In genomic region chrX:119753001-119753400, GRCh38 we compare ENCODE assay signal across 14 cellular contexts. TPM values are rescaled to one million over a fixed set of nuclear protein-coding genes. Genes with fewer than 3 reads are reported as not detected.
DNase-seq lines count a peak whose midpoint lies in the region; ATAC-seq and TF ChIP-seq lines count a peak whose summit lies in the region.
"Had no signal": no experiment of that assay in that cellular context is flagged by ENCODE, and none has a peak within 500 bp of the region (broad histone marks: within the 10 kb centered on the region; RNA-seq: fewer than 3 reads in every experiment).

No MANE protein-coding gene starts in this region.

- H3K36me3 ChIP-seq in KMS-11 (ENCODE audit: insufficient read depth) = no peaks in the 10 kb centered on the region
- H3K36me3 ChIP-seq: thoracic aorta had no signal

- peaks cover 48% of the 10 kb centered on the region for H3K4me1 ChIP-seq in KMS-11 (ENCODE audit: low read depth, poor library complexity, severe bottlenecking)

- H2AFZ ChIP-seq in KMS-11 (ENCODE audit: low read depth) = no peak overlapping the region

- H3K4me3 ChIP-seq in KMS-11 (IDR thresholded peaks at IDR 0.05; ENCODE audit: insufficient read depth, low read depth, low read length) = no peak overlapping the region
- H3K4me3 ChIP-seq: thoracic aorta had no signal

- peak overlapping the region; percentile 100 for H3K27ac ChIP-seq in KMS-11
- H3K27ac ChIP-seq: thoracic aorta had no signal

- H3K4me2 ChIP-seq in KMS-11 = peak overlapping the region; percentile 39; the same call in 1 of the 2 replicates

- H3K9ac ChIP-seq in KMS-11 = peak overlapping the region; percentile 86; the same call in 1 of the 2 replicates

- H4K20me1 ChIP-seq in KMS-11 (ENCODE audit: insufficient read depth) = no peaks in the 10 kb centered on the region

- ATAC-seq in activated naive CD8-positive, alpha-beta T cell treated with anti-CD3 and anti-CD28 coated beads, Interleukin-2, amount 10 ng/mL, durations not matched to agents 7 days and 5 days (ENCODE audit: low read depth) = no peak
- no peak for ATAC-seq in stimulated activated effector memory CD8-positive, alpha-beta T cell treated with anti-CD3 and anti-CD28 coated beads, Interleukin-12 subunit alpha, Interleukin-12 subunit beta, amount 100 ng/mL, for 72 hours
- no peak for ATAC-seq in HG03565 (IDR thresholded peaks at IDR 0.05; ENCODE audit: unreplicated experiment)

- H3K9me3 Mint-ChIP-seq in activated naive CD4-positive, alpha-beta T cell treated with anti-CD3 and anti-CD28 coated beads, Interleukin-2, amount 10 ng/mL, durations not matched to agents 7 days and 5 days = no peaks in the 10 kb centered on the region
- H3K9me3 Mint-ChIP-seq in activated naive CD4-positive, alpha-beta T cell treated with anti-CD3 and anti-CD28 coated beads for 36 hours = no peaks in the 10 kb centered on the region
- no peaks in the 10 kb centered on the region for H3K9me3 Mint-ChIP-seq in activated naive CD8-positive, alpha-beta T cell treated with anti-CD3 and anti-CD28 coated beads, Interleukin-2, amount 10 ng/mL, durations not matched to agents 7 days and 5 days
- no peaks in the 10 kb centered on the region for H3K9me3 Mint-ChIP-seq in stimulated activated effector memory CD8-positive, alpha-beta T cell treated with anti-CD3 and anti-CD28 coated beads, Interleukin-12 subunit alpha, Interleukin-12 subunit beta, amount 100 ng/mL, for 72 hours
- H3K9me3 Mint-ChIP-seq in endothelial cell (ENCODE audit: unreplicated experiment) = no peaks in the 10 kb centered on the region
- H3K9me3 Mint-ChIP-seq: HFFc6 had no signal

- no peak for DNase-seq in activated naive CD4-positive, alpha-beta T cell treated with anti-CD3 and anti-CD28 coated beads, Interleukin-2, amount 10 ng/mL, durations not matched to agents 7 days and 5 days
- no peak for DNase-seq in activated naive CD4-positive, alpha-beta T cell treated with anti-CD3 and anti-CD28 coated beads for 36 hours
- DNase-seq in activated naive CD8-positive, alpha-beta T cell treated with anti-CD3 and anti-CD28 coated beads, Interleukin-2, amount 10 ng/mL, durations not matched to agents 7 days and 5 days = no peak
- DNase-seq in stimulated activated effector memory CD8-positive, alpha-beta T cell treated with anti-CD3 and anti-CD28 coated beads, Interleukin-12 subunit alpha, Interleukin-12 subunit beta, amount 100 ng/mL, for 72 hours (ENCODE audit: low spot score in 2 of 2) = no peak
- DNase-seq in endothelial cell (ENCODE audit: low spot score) (no peak), SKM-1 (lab: John Stamatoyannopoulos, UW; ENCODE audit: unreplicated experiment) (no peak)
- DNase-seq: activated CD8-positive, alpha-beta memory T cell treated with anti-CD3 and anti-CD28 coated beads for 24 hours; activated gamma-delta T cell had no signal

- POLR2A ChIA-PET in activated naive CD8-positive, alpha-beta T cell treated with anti-CD3 and anti-CD28 coated beads, Interleukin-2, amount 10 ng/mL, durations not matched to agents 7 days and 5 days (lab: Charles Lee) = interaction anchor here (1.2 to 6.0 kb wide), 3 partner anchors 38 to 71 kb away, joined by 3 to 59 read pairs (median 4); partner anchors contain the start of genes RPL39 and SEPTIN6

- no peak overlapping the region for H3K4me3 Mint-ChIP-seq in activated naive CD4-positive, alpha-beta T cell treated with anti-CD3 and anti-CD28 coated beads, Interleukin-2, amount 10 ng/mL, durations not matched to agents 7 days and 5 days
- no peak overlapping the region for H3K4me3 Mint-ChIP-seq in activated naive CD4-positive, alpha-beta T cell treated with anti-CD3 and anti-CD28 coated beads for 36 hours
- H3K4me3 Mint-ChIP-seq in activated naive CD8-positive, alpha-beta T cell treated with anti-CD3 and anti-CD28 coated beads, Interleukin-2, amount 10 ng/mL, durations not matched to agents 7 days and 5 days = no peak overlapping the region
- H3K4me3 Mint-ChIP-seq in stimulated activated effector memory CD8-positive, alpha-beta T cell treated with anti-CD3 and anti-CD28 coated beads, Interleukin-12 subunit alpha, Interleukin-12 subunit beta, amount 100 ng/mL, for 72 hours = no peak overlapping the region
- no peak overlapping the region for H3K4me3 Mint-ChIP-seq in endothelial cell (ENCODE audit: unreplicated experiment)
- H3K4me3 Mint-ChIP-seq: CD14-positive monocyte, HFFc6 had no signal

- H3K79me2 ChIP-seq in KMS-11 (ENCODE audit: insufficient read depth, low read depth) = no peaks in the 10 kb centered on the region

- no peak for TF ChIP-seq CTCF in KMS-11 (conservative IDR thresholded peaks at IDR 0.05; ENCODE audit: low read depth, low read length)
- TF ChIP-seq CTCF in endothelial cell (IDR thresholded peaks at IDR 0.05; ENCODE audit: unreplicated experiment) = no peak

- peaks cover 45% of the 10 kb centered on the region for H3K4me1 Mint-ChIP-seq in activated naive CD4-positive, alpha-beta T cell treated with anti-CD3 and anti-CD28 coated beads, Interleukin-2, amount 10 ng/mL, durations not matched to agents 7 days and 5 days
- peaks cover 41% of the 10 kb centered on the region for H3K4me1 Mint-ChIP-seq in activated naive CD4-positive, alpha-beta T cell treated with anti-CD3 and anti-CD28 coated beads for 36 hours (ENCODE audit: low read depth)
- H3K4me1 Mint-ChIP-seq in activated naive CD8-positive, alpha-beta T cell treated with anti-CD3 and anti-CD28 coated beads, Interleukin-2, amount 10 ng/mL, durations not matched to agents 7 days and 5 days = peaks cover 38% of the 10 kb centered on the region
- H3K4me1 Mint-ChIP-seq in stimulated activated effector memory CD8-positive, alpha-beta T cell treated with anti-CD3 and anti-CD28 coated beads, Interleukin-12 subunit alpha, Interleukin-12 subunit beta, amount 100 ng/mL, for 72 hours = peaks cover 40% of the 10 kb centered on the region
- H3K4me1 Mint-ChIP-seq in endothelial cell (ENCODE audit: unreplicated experiment) = peaks cover 6% of the 10 kb centered on the region

- intact Hi-C loops in activated naive CD4-positive, alpha-beta T cell treated with anti-CD3 and anti-CD28 coated beads for 36 hours (cut with micrococcal nuclease) = loop anchor here (1.0 kb wide), 3 partner anchors 55 to 237 kb away; partner anchors contain the start of gene NKRF

- H3K27me3 ChIP-seq in KMS-11 (ENCODE audit: insufficient read depth, low read depth) = no peaks in the 10 kb centered on the region

- H3K27ac Mint-ChIP-seq in activated naive CD4-positive, alpha-beta T cell treated with anti-CD3 and anti-CD28 coated beads, Interleukin-2, amount 10 ng/mL, durations not matched to agents 7 days and 5 days = peak overlapping the region; percentile 99
- H3K27ac Mint-ChIP-seq in activated naive CD4-positive, alpha-beta T cell treated with anti-CD3 and anti-CD28 coated beads for 36 hours = no peak overlapping the region
- peak overlapping the region; percentile 91 for H3K27ac Mint-ChIP-seq in activated naive CD8-positive, alpha-beta T cell treated with anti-CD3 and anti-CD28 coated beads, Interleukin-2, amount 10 ng/mL, durations not matched to agents 7 days and 5 days
- H3K27ac Mint-ChIP-seq in stimulated activated effector memory CD8-positive, alpha-beta T cell treated with anti-CD3 and anti-CD28 coated beads, Interleukin-12 subunit alpha, Interleukin-12 subunit beta, amount 100 ng/mL, for 72 hours = peak overlapping the region; percentile 72
- H3K27ac Mint-ChIP-seq in endothelial cell (ENCODE audit: unreplicated experiment) = no peak overlapping the region
- H3K27ac Mint-ChIP-seq: HFFc6 had no signal

- H3K27me3 Mint-ChIP-seq in activated naive CD4-positive, alpha-beta T cell treated with anti-CD3 and anti-CD28 coated beads, Interleukin-2, amount 10 ng/mL, durations not matched to agents 7 days and 5 days = no peaks in the 10 kb centered on the region
- no peaks in the 10 kb centered on the region for H3K27me3 Mint-ChIP-seq in activated naive CD4-positive, alpha-beta T cell treated with anti-CD3 and anti-CD28 coated beads for 36 hours (ENCODE audit: low read depth)
- no peaks in the 10 kb centered on the region for H3K27me3 Mint-ChIP-seq in activated naive CD8-positive, alpha-beta T cell treated with anti-CD3 and anti-CD28 coated beads, Interleukin-2, amount 10 ng/mL, durations not matched to agents 7 days and 5 days
- H3K27me3 Mint-ChIP-seq in endothelial cell (ENCODE audit: unreplicated experiment) = peaks cover 1% of the 10 kb centered on the region

- no peaks in the 10 kb centered on the region for H3K36me3 Mint-ChIP-seq in activated naive CD4-positive, alpha-beta T cell treated with anti-CD3 and anti-CD28 coated beads, Interleukin-2, amount 10 ng/mL, durations not matched to agents 7 days and 5 days
- no peaks in the 10 kb centered on the region for H3K36me3 Mint-ChIP-seq in activated naive CD4-positive, alpha-beta T cell treated with anti-CD3 and anti-CD28 coated beads for 36 hours (ENCODE audit: low read depth)
- peaks cover 1% of the 10 kb centered on the region for H3K36me3 Mint-ChIP-seq in activated naive CD8-positive, alpha-beta T cell treated with anti-CD3 and anti-CD28 coated beads, Interleukin-2, amount 10 ng/mL, durations not matched to agents 7 days and 5 days
- H3K36me3 Mint-ChIP-seq in stimulated activated effector memory CD8-positive, alpha-beta T cell treated with anti-CD3 and anti-CD28 coated beads, Interleukin-12 subunit alpha, Interleukin-12 subunit beta, amount 100 ng/mL, for 72 hours = peaks cover 12% of the 10 kb centered on the region
- no peaks in the 10 kb centered on the region for H3K36me3 Mint-ChIP-seq in endothelial cell (ENCODE audit: low read depth, unreplicated experiment)
- H3K36me3 Mint-ChIP-seq: CD14-positive monocyte had no signal

- CTCF ChIA-PET in activated naive CD4-positive, alpha-beta T cell treated with anti-CD3 and anti-CD28 coated beads, Interleukin-2, amount 10 ng/mL, durations not matched to agents 7 days and 5 days (lab: Charles Lee) = interaction anchor here (1.2 to 1.3 kb wide), 2 partner anchors 25 to 26 kb away, joined by 3 to 4 read pairs; no protein-coding TSS in a partner anchor
- CTCF ChIA-PET in activated naive CD4-positive, alpha-beta T cell treated with anti-CD3 and anti-CD28 coated beads for 36 hours (lab: Charles Lee) = interaction anchor here (1.1 to 1.5 kb wide), 5 partner anchors 22 to 271 kb away, joined by 3 to 5 read pairs (median 3); no protein-coding TSS in a partner anchor

RNA-seq across cellular contexts. Expression of gene SOWAHD, which starts 5.4 kb away (rescaled TPM):
- total RNA-seq in activated naive CD4-positive, alpha-beta T cell treated with anti-CD3 and anti-CD28 coated beads for 36 hours = under 1 TPM in 1 of 2 experiments, not detected in 1; 0.30 TPM
- 1 to 10 TPM; 1.7 to 2.1 TPM for total RNA-seq in activated naive CD8-positive, alpha-beta T cell treated with anti-CD3 and anti-CD28 coated beads, Interleukin-2, amount 10 ng/mL, durations not matched to agents 7 days and 5 days
- not detected for total RNA-seq in endothelial cell (ENCODE audit: unreplicated experiment)
- total RNA-seq: glomerular endothelial cell, thoracic aorta had no signal

RNA-seq across cellular contexts. Expression of gene RPL39, which starts 38.4 kb away (rescaled TPM):
- 1,000 to 10,000 TPM; 3,049 to 3,109 TPM for total RNA-seq in activated naive CD4-positive, alpha-beta T cell treated with anti-CD3 and anti-CD28 coated beads for 36 hours
- total RNA-seq in activated naive CD8-positive, alpha-beta T cell treated with anti-CD3 and anti-CD28 coated beads, Interleukin-2, amount 10 ng/mL, durations not matched to agents 7 days and 5 days = 1,000 to 10,000 TPM; 2,169 to 2,323 TPM
- total RNA-seq in endothelial cell (ENCODE audit: unreplicated experiment) = 1,381 TPM

Comparison
In these comparisons a context has a peak if more than half of its experiments do, and no peak if none do; other contexts are left out.
1. H3K27ac Mint-ChIP-seq: peak in activated naive CD4-positive, alpha-beta T cell treated with anti-CD3 and anti-CD28 coated beads, Interleukin-2, amount 10 ng/mL, durations not matched to agents 7 days and 5 days (single experiment), activated naive CD8-positive, alpha-beta T cell treated with anti-CD3 and anti-CD28 coated beads, Interleukin-2, amount 10 ng/mL, durations not matched to agents 7 days and 5 days (single experiment) and stimulated activated effector memory CD8-positive, alpha-beta T cell treated with anti-CD3 and anti-CD28 coated beads, Interleukin-12 subunit alpha, Interleukin-12 subunit beta, amount 100 ng/mL, for 72 hours (single experiment); none in activated naive CD4-positive, alpha-beta T cell treated with anti-CD3 and anti-CD28 coated beads for 36 hours (single experiment) and endothelial cell (single experiment).